ENCODE assay signal across 8 cellular contexts in the genomic region with DNA sequence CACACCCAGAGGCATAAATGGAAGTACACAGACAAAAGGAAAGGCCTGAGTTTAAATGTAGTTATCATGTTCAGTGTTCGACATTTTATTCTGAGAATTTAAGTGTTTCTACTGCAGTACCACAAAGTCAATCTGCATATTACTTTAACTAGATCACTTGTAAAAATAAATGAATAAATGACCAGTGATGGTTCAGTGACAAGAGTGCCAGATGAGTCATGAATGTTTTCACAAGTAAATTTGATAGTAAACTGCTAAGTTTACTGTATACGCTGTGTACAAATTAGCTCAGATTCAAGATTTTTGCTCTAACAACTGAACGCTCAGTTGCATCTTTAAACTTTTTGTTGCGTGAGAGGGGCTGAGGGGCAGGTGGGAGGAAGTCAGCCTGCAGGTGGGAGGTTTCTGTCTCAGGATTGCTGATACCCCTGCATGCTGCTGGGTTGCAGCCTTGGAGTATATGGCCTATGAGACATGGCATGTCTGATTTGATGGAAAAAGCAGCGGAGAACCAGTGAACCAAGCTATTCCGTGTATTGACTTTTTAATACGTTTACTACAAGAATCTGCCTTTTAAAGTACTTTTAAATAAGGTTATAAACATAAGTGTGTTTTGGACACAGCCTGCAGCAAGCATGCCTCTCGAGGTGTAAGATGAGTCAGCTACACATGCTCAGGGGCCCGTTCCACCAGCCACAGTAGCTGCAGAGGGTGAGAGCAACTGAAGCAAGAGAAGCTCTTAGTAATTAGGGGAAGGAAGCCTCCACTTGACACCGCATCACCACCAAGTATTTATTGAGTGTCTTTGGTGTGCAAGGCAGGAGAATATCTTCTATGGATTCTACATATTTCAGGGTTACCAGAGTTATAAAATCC.
DNase-seq lines count a peak whose midpoint lies in the region; ATAC-seq and TF ChIP-seq lines count a peak whose summit lies in the region.

No MANE protein-coding gene starts in this region.

- H3K36me3 Mint-ChIP-seq in activated CD8-positive, alpha-beta memory T cell treated with anti-CD3 and anti-CD28 coated beads, Interleukin-2, amount 10 ng/mL, durations not matched to agents 7 days and 5 days = no peaks in the 10 kb centered on the region

- POLR2A ChIA-PET in OCI-LY7 (lab: Charles Lee) = no interaction called here

- H3K9me2 ChIP-seq in OCI-LY7 (ENCODE audit: insufficient read depth, low read length) = no peaks in the 10 kb centered on the region

- H2AFZ ChIP-seq in OCI-LY3 (ENCODE audit: low read depth, low read length) = no peak overlapping the region
- H2AFZ ChIP-seq in OCI-LY7 (ENCODE audit: low read length) = no peak overlapping the region

- H4K20me1 ChIP-seq in OCI-LY3 (ENCODE audit: insufficient read depth, low read length) = peaks cover 93% of the 10 kb centered on the region
- no peaks in the 10 kb centered on the region for H4K20me1 ChIP-seq in OCI-LY7 (ENCODE audit: insufficient read depth, low read length)

- no peaks in the 10 kb centered on the region for H3K27me3 ChIP-seq in OCI-LY3 (ENCODE audit: low read depth, low read length)
- H3K27me3 ChIP-seq in left lung = no peaks in the 10 kb centered on the region

- peak overlapping the region; percentile 18 for H3K9ac ChIP-seq in OCI-LY3 (ENCODE audit: low read length)

- H3K36me3 ChIP-seq in OCI-LY3 (replicated peaks; ENCODE audit: low read depth, low read length) (peaks cover 12% of the 10 kb centered on the region), left lung (no peaks in the 10 kb centered on the region), OCI-LY7 (ENCODE audit: insufficient read depth, low read length) (no peaks in the 10 kb centered on the region)

- H3K4me2 ChIP-seq in OCI-LY3 (ENCODE audit: low read length) (peak overlapping the region; percentile 77), OCI-LY7 (ENCODE audit: low read length) (no peak overlapping the region)

- no peak for TF ChIP-seq CTCF in OCI-LY3 (IDR thresholded peaks at IDR 0.05; ENCODE audit: low read depth, low read length)
- no peak for TF ChIP-seq CTCF in left lung (IDR thresholded peaks at IDR 0.05)
- no peak for TF ChIP-seq CTCF in OCI-LY7 (conservative IDR thresholded peaks at IDR 0.05; ENCODE audit: low read length)

- BruUV-seq in OCI-LY7 (replicated peaks; lab: Mats Ljungman, UMichigan) = no TSS peak

- no peaks in the 10 kb centered on the region for H3K9me3 ChIP-seq in OCI-LY3 (ENCODE audit: insufficient read depth, low read length)
- H3K9me3 ChIP-seq in left lung = no peaks in the 10 kb centered on the region
- no peaks in the 10 kb centered on the region for H3K9me3 ChIP-seq in OCI-LY7 (ENCODE audit: low read length)

- peak overlapping the region; percentile 65 for H3K27ac ChIP-seq in OCI-LY3 (ENCODE audit: low read length)
- H3K27ac ChIP-seq in left lung = peak overlapping the region in 1 of 2 donors; percentile 16
- no peak overlapping the region for H3K27ac ChIP-seq in OCI-LY7 (ENCODE audit: low read depth, low read length, poor library complexity, severe bottlenecking)

- CTCF ChIA-PET in OCI-LY7 (lab: Charles Lee; ENCODE audit: unreplicated experiment) = no interaction called here
- CTCF ChIA-PET in activated CD8-positive, alpha-beta memory T cell treated with anti-CD3 and anti-CD28 coated beads, Interleukin-2, amount 10 ng/mL, durations not matched to agents 7 days and 5 days (lab: Charles Lee) = no interaction called here

- H3K4me1 Mint-ChIP-seq in activated CD8-positive, alpha-beta memory T cell treated with anti-CD3 and anti-CD28 coated beads, Interleukin-2, amount 10 ng/mL, durations not matched to agents 7 days and 5 days = peaks cover 4% of the 10 kb centered on the region

- peak overlapping the region; percentile 51 for H3K4me3 ChIP-seq in OCI-LY3 (ENCODE audit: low read length)
- H3K4me3 ChIP-seq in left lung = no peak overlapping the region
- H3K4me3 ChIP-seq in OCI-LY7 (ENCODE audit: low read depth, low read length, poor library complexity, severe bottlenecking) = no peak overlapping the region

- peaks cover 15% of the 10 kb centered on the region for H3K27me3 Mint-ChIP-seq in activated CD8-positive, alpha-beta memory T cell treated with anti-CD3 and anti-CD28 coated beads, Interleukin-2, amount 10 ng/mL, durations not matched to agents 7 days and 5 days

- H3K27ac Mint-ChIP-seq in activated CD8-positive, alpha-beta memory T cell treated with anti-CD3 and anti-CD28 coated beads, Interleukin-2, amount 10 ng/mL, durations not matched to agents 7 days and 5 days = no peak overlapping the region

- DNase-seq in left lung (no peak), OCI-LY7 (ENCODE audit: low spot score) (no peak), LoVo (ENCODE audit: low spot score) (no peak), sciatic nerve (ENCODE audit: low spot score) (no peak)
- DNase-seq in activated CD8-positive, alpha-beta memory T cell treated with anti-CD3 and anti-CD28 coated beads, Interleukin-2, amount 10 ng/mL, durations not matched to agents 7 days and 5 days = no peak

- H3K79me2 ChIP-seq in OCI-LY3 (ENCODE audit: low read length) (peaks cover 89% of the 10 kb centered on the region), OCI-LY7 (ENCODE audit: insufficient read depth, low read depth, low read length) (no peaks in the 10 kb centered on the region)

- H3K9me3 Mint-ChIP-seq in activated CD8-positive, alpha-beta memory T cell treated with anti-CD3 and anti-CD28 coated beads, Interleukin-2, amount 10 ng/mL, durations not matched to agents 7 days and 5 days (ENCODE audit: low read depth) = no peaks in the 10 kb centered on the region

- H3K4me1 ChIP-seq in OCI-LY3 (ENCODE audit: low read length) (peaks cover 55% of the 10 kb centered on the region), left lung (peaks cover 15 to 32% of the 10 kb centered on the region in 2 donors), OCI-LY7 (ENCODE audit: insufficient read depth, low read length, poor library complexity, severe bottlenecking) (no peaks in the 10 kb centered on the region)

- H3K4me3 Mint-ChIP-seq in activated CD8-positive, alpha-beta memory T cell treated with anti-CD3 and anti-CD28 coated beads, Interleukin-2, amount 10 ng/mL, durations not matched to agents 7 days and 5 days = no peak overlapping the region

- intact Hi-C loops in left lung (cut with DNase I) (no loop called here), OCI-LY7 (cut with micrococcal nuclease; ENCODE audit: unreplicated experiment) (no loop called here), sciatic nerve (cut with DNase I) (no loop called here)

- ATAC-seq in GM18520 (IDR thresholded peaks at IDR 0.05; ENCODE audit: unreplicated experiment) (peak; percentile 72), HG02623 (IDR thresholded peaks at IDR 0.05; ENCODE audit: unreplicated experiment) (peak; percentile 83), left lung (peak; percentile 45), sciatic nerve (no peak)
- no peak for ATAC-seq in activated CD8-positive, alpha-beta memory T cell treated with anti-CD3 and anti-CD28 coated beads, Interleukin-2, amount 10 ng/mL, durations not matched to agents 7 days and 5 days

Comparison
In these comparisons a context has a peak if more than half of its experiments do, and no peak if none do; other contexts are left out.
1. ATAC-seq: peak in GM18520 (single experiment), HG02623 (single experiment) and left lung (single experiment); none in activated CD8-positive, alpha-beta memory T cell treated with anti-CD3 and anti-CD28 coated beads, Interleukin-2, amount 10 ng/mL, durations not matched to agents 7 days and 5 days (single experiment) and sciatic nerve (single experiment).